1 cellular context compared by ENCODE assay signal in genomic region chr7:80185571-80185970, GRCh38.
TF ChIP-seq lines count a peak whose summit lies in the region.

No MANE protein-coding gene starts in this region.

TF ChIP-seq in WTC11, 78 proteins besides CTCF, POLR2A, EP300 and RAD21 (continued from another document):
- TF ChIP-seq, protein P1, sequence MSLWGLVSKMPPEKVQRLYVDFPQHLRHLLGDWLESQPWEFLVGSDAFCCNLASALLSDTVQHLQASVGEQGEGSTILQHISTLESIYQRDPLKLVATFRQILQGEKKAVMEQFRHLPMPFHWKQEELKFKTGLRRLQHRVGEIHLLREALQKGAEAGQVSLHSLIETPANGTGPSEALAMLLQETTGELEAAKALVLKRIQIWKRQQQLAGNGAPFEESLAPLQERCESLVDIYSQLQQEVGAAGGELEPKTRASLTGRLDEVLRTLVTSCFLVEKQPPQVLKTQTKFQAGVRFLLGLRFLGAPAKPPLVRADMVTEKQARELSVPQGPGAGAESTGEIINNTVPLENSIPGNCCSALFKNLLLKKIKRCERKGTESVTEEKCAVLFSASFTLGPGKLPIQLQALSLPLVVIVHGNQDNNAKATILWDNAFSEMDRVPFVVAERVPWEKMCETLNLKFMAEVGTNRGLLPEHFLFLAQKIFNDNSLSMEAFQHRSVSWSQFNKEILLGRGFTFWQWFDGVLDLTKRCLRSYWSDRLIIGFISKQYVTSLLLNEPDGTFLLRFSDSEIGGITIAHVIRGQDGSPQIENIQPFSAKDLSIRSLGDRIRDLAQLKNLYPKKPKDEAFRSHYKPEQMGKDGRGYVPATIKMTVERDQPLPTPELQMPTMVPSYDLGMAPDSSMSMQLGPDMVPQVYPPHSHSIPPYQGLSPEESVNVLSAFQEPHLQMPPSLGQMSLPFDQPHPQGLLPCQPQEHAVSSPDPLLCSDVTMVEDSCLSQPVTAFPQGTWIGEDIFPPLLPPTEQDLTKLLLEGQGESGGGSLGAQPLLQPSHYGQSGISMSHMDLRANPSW (CRISPR knock-in tag; conservative IDR thresholded peaks at IDR 0.05; ENCODE audit: low read depth), result no peak
- TF ChIP-seq SMAD4 (CRISPR knock-in tag; IDR thresholded peaks at IDR 0.05) (no peak), ATF1 (CRISPR knock-in tag; IDR thresholded peaks at IDR 0.05) (no peak)
TF ChIP-seq in WTC11: peak in this region for 0.
